18 cellular contexts compared by ENCODE assay signal in genomic region chr2:30957591-30957990, GRCh38.
DNase-seq lines count a peak whose midpoint lies in the region; ATAC-seq and TF ChIP-seq lines count a peak whose summit lies in the region.
"Had no signal": no experiment of that assay in that cellular context is flagged by ENCODE, and none has a peak within 500 bp of the region (broad histone marks: within the 10 kb centered on the region; RNA-seq: fewer than 3 reads in every experiment).

No MANE protein-coding gene starts in this region.

- intact Hi-C loops in mucosa of descending colon (cut with DNase I, micrococcal nuclease) = no loop called here

- H3K4me1 ChIP-seq in mucosa of descending colon (ENCODE audit: low read depth) = no peaks in the 10 kb centered on the region
- H3K4me1 ChIP-seq: A549, Caco-2 had no signal

- TF ChIP-seq POLR2A in erythroblast (IDR thresholded peaks at IDR 0.05; ENCODE audit: low read length) = no peak

- no peaks in the 10 kb centered on the region for H3K36me3 Mint-ChIP-seq in activated naive CD8-positive, alpha-beta T cell treated with anti-CD3 and anti-CD28 coated beads, Interleukin-2, amount 50 U/mL, for 24 hours (ENCODE audit: low read depth)
- H3K36me3 Mint-ChIP-seq in activated naive CD8-positive, alpha-beta T cell treated with anti-CD3 and anti-CD28 coated beads for 36 hours = no peaks in the 10 kb centered on the region
- H3K36me3 Mint-ChIP-seq: CD8-positive, alpha-beta T cell had no signal

- peak overlapping the region; percentile 6 for H3K27ac Mint-ChIP-seq in activated naive CD8-positive, alpha-beta T cell treated with anti-CD3 and anti-CD28 coated beads, Interleukin-2, amount 50 U/mL, for 24 hours
- no peak overlapping the region for H3K27ac Mint-ChIP-seq in activated naive CD8-positive, alpha-beta T cell treated with anti-CD3 and anti-CD28 coated beads for 36 hours
- H3K27ac Mint-ChIP-seq: B cell; CD4-positive, alpha-beta T cell; CD8-positive, alpha-beta T cell had no signal

- no peaks in the 10 kb centered on the region for H3K9me3 ChIP-seq in mucosa of descending colon
- H3K9me3 ChIP-seq: A549, Caco-2 had no signal

- H3K4me1 Mint-ChIP-seq in activated naive CD8-positive, alpha-beta T cell treated with anti-CD3 and anti-CD28 coated beads, Interleukin-2, amount 50 U/mL, for 24 hours = peaks cover 3% of the 10 kb centered on the region
- H3K4me1 Mint-ChIP-seq in activated naive CD8-positive, alpha-beta T cell treated with anti-CD3 and anti-CD28 coated beads for 36 hours = peaks cover 2% of the 10 kb centered on the region
- H3K4me1 Mint-ChIP-seq: B cell had no signal

- H3K9me3 Mint-ChIP-seq in activated naive CD8-positive, alpha-beta T cell treated with anti-CD3 and anti-CD28 coated beads, Interleukin-2, amount 50 U/mL, for 24 hours = no peaks in the 10 kb centered on the region
- no peaks in the 10 kb centered on the region for H3K9me3 Mint-ChIP-seq in activated naive CD8-positive, alpha-beta T cell treated with anti-CD3 and anti-CD28 coated beads for 36 hours
- H3K9me3 Mint-ChIP-seq: CD4-positive, alpha-beta T cell; CD8-positive, alpha-beta T cell had no signal

- H3K4me3 ChIP-seq in mucosa of descending colon = no peak overlapping the region
- H3K4me3 ChIP-seq: A549; BLaER1 treated with 17β-estradiol and CSF1 and Interleukin-3, amounts not matched to agents 10 nM and 100 nM; GM12878 had no signal

- H3K4me3 Mint-ChIP-seq in activated naive CD8-positive, alpha-beta T cell treated with anti-CD3 and anti-CD28 coated beads, Interleukin-2, amount 50 U/mL, for 24 hours = no peak overlapping the region
- H3K4me3 Mint-ChIP-seq in activated naive CD8-positive, alpha-beta T cell treated with anti-CD3 and anti-CD28 coated beads for 36 hours = no peak overlapping the region
- H3K4me3 Mint-ChIP-seq: B cell; CD4-positive, alpha-beta T cell; CD8-positive, alpha-beta T cell had no signal

- ATAC-seq in activated naive CD8-positive, alpha-beta T cell treated with anti-CD3 and anti-CD28 coated beads, Interleukin-2, amount 50 U/mL, for 24 hours = no peak
- peak; percentile 58 for ATAC-seq in mucosa of descending colon
- ATAC-seq in GM19397 (IDR thresholded peaks at IDR 0.05; ENCODE audit: unreplicated experiment) = no peak
- ATAC-seq: A549; CD8-positive, alpha-beta T cell; GM12878 had no signal

- TF ChIP-seq CTCF in mucosa of descending colon (IDR thresholded peaks at IDR 0.05) = no peak

- no peaks in the 10 kb centered on the region for H3K36me3 ChIP-seq in mucosa of descending colon (ENCODE audit: low read depth)

- H3K27me3 Mint-ChIP-seq in activated naive CD8-positive, alpha-beta T cell treated with anti-CD3 and anti-CD28 coated beads, Interleukin-2, amount 50 U/mL, for 24 hours = no peaks in the 10 kb centered on the region
- H3K27me3 Mint-ChIP-seq in activated naive CD8-positive, alpha-beta T cell treated with anti-CD3 and anti-CD28 coated beads for 36 hours = no peaks in the 10 kb centered on the region
- H3K27me3 Mint-ChIP-seq: B cell; CD4-positive, alpha-beta T cell had no signal

- no peak for DNase-seq in activated naive CD8-positive, alpha-beta T cell treated with anti-CD3 and anti-CD28 coated beads, Interleukin-2, amount 50 U/mL, for 24 hours
- DNase-seq in activated naive CD8-positive, alpha-beta T cell treated with anti-CD3 and anti-CD28 coated beads for 36 hours = no peak
- DNase-seq in kidney tubule cell (ENCODE audit: low spot score) (peak; percentile 37), mucosa of descending colon (peak in 1 of 3 donors; percentile 3), NCI-H1417 (lab: John Stamatoyannopoulos, UW) (no peak), erythroblast (lab: John Stamatoyannopoulos, UW) (no peak)
- DNase-seq: AML-193; Caco-2; Calu3; CD4-positive, alpha-beta T cell; CD8-positive, alpha-beta T cell; DMS79 treated with DMSO at 0.1 percent for 48 hours; GF-D8 had no signal
